Comparison of ENCODE assay signal across 13 cellular contexts in genomic region chr18:28065031-28065792, GRCh38.
A peak's percentile ranks its signal among the peaks of the same experiment; 100 is the strongest.
DNase-seq lines count a peak whose midpoint lies in the region; ATAC-seq, FAIRE-seq and TF ChIP-seq lines count a peak whose summit lies in the region.
"Had no signal": no experiment of that assay in that cellular context is flagged by ENCODE, and none has a peak within 500 bp of the region (broad histone marks: within the 10 kb centered on the region; RNA-seq: fewer than 3 reads in every experiment).

No MANE protein-coding gene starts in this region.

- no peaks in the 10 kb centered on the region for H3K9me1 ChIP-seq in endothelial cell of umbilical vein (replicated peaks; ENCODE audit: control insufficient read depth, extremely low read depth, insufficient read depth, low read length)

- TF ChIP-seq CTCF in endothelial cell of umbilical vein (IDR thresholded peaks at IDR 0.05; ENCODE audit: extremely low read depth in 1 of 2, insufficient read depth in 1 of 2, low read depth in 1 of 2, low read length in 2 of 2), result no peak
- TF ChIP-seq CTCF in neural crest cell (conservative IDR thresholded peaks at IDR 0.05), result no peak

- H4K20me1 ChIP-seq in endothelial cell of umbilical vein (replicated peaks; ENCODE audit: control insufficient read depth, extremely low read depth, insufficient read depth, low read length), result peaks cover 3% of the 10 kb centered on the region

- dilution Hi-C loops in endothelial cell of umbilical vein (cut with MboI; ENCODE audit: extremely low pct_ligation_motif_present, low sequenced_read_pairs), result no loop called here

- intact Hi-C loops in endothelial cell of umbilical vein (cut with micrococcal nuclease), result loop anchor here (2.0 kb wide), 1 partner anchor 112 kb away; the partner anchor contains the start of gene CDH2

- TSS peak; percentile 46 for BruUV-seq in endothelial cell of umbilical vein (replicated peaks; lab: Mats Ljungman, UMichigan)

- no peak overlapping the region for H3K9ac ChIP-seq in endothelial cell of umbilical vein (replicated peaks; ENCODE audit: extremely low read depth, insufficient read depth, low read length)

- no peak overlapping the region for H2AFZ ChIP-seq in endothelial cell of umbilical vein (ENCODE audit: low read depth, low read length)

- H3K9me3 ChIP-seq in endothelial cell of umbilical vein (replicated peaks; ENCODE audit: control insufficient read depth, insufficient read depth, low read length), result no peaks in the 10 kb centered on the region

- CTCF ChIA-PET in endothelial cell of umbilical vein (lab: Charles Lee), result interaction anchor here (0.9 kb wide), 1 partner anchor 10 kb away, joined by 3 read pairs; no protein-coding TSS in a partner anchor

- no peak for TF ChIP-seq POLR2A in endothelial cell of umbilical vein (IDR thresholded peaks at IDR 0.05; ENCODE audit: low read depth, low read length)

- no peak for ATAC-seq in HG02763 (IDR thresholded peaks at IDR 0.05; ENCODE audit: unreplicated experiment)
- no peak for ATAC-seq in HG02610 (IDR thresholded peaks at IDR 0.05; ENCODE audit: unreplicated experiment)
- ATAC-seq: T-cell had no signal

- peaks cover 17% of the 10 kb centered on the region for H3K4me1 ChIP-seq in endothelial cell of umbilical vein (ENCODE audit: control insufficient read depth, extremely low read depth, insufficient read depth, low read length)

- no peak overlapping the region for H3K4me3 ChIP-seq in endothelial cell of umbilical vein (replicated peaks in 1 of 3; ENCODE audit: insufficient read depth in 1 of 3, low read depth in 1 of 3, low read length in 3 of 3)

- no peaks in the 10 kb centered on the region for H3K36me3 ChIP-seq in endothelial cell of umbilical vein (ENCODE audit: control insufficient read depth in 2 of 2, extremely low read depth in 1 of 2, insufficient read depth in 2 of 2, low read length in 2 of 2)

- H3K27me3 Mint-ChIP-seq in neural crest cell (ENCODE audit: low read depth), result no peaks in the 10 kb centered on the region
- H3K27me3 Mint-ChIP-seq: dendritic cell treated with granulocyte-macrophage colony-stimulating factor and Interleukin-4, amounts not matched to agents 40 ng/mL and 50 ng/mL, for 4 days; T-cell had no signal

- no peak for FAIRE-seq in endothelial cell of umbilical vein (lab: Jason Lieb, UNC)
- FAIRE-seq: G401.6 had no signal

- peaks cover 65% of the 10 kb centered on the region for H3K4me1 Mint-ChIP-seq in neural crest cell
- H3K4me1 Mint-ChIP-seq: T-cell had no signal

- H3K36me3 Mint-ChIP-seq in neural crest cell (ENCODE audit: low read depth), result peaks cover 12% of the 10 kb centered on the region
- H3K36me3 Mint-ChIP-seq: T-cell had no signal

- POLR2A ChIA-PET in endothelial cell of umbilical vein (lab: Charles Lee), result no interaction called here

- H3K27ac Mint-ChIP-seq in neural crest cell (ENCODE audit: unreplicated experiment), result peak overlapping the region; percentile 5
- H3K27ac Mint-ChIP-seq: dendritic cell treated with granulocyte-macrophage colony-stimulating factor and Interleukin-4, amounts not matched to agents 40 ng/mL and 50 ng/mL, for 4 days; T-cell had no signal

- DNase-seq in DMS79 (lab: John Stamatoyannopoulos, UW) (peak; percentile 26), LHCN-M2 (ENCODE audit: low read depth) (peak; percentile 85), endothelial cell of umbilical vein (ENCODE audit: low read depth, low spot score) (peak; percentile 14), neural crest cell (ENCODE audit: low read depth, low spot score) (no peak), NK-92 (lab: John Stamatoyannopoulos, UW; ENCODE audit: unreplicated experiment) (no peak), NCI-H446 (lab: John Stamatoyannopoulos, UW) (no peak)
- DNase-seq: NCI-H446 treated with DMSO at 0.1 percent for 48 hours, posterior cingulate gyrus, T-cell had no signal

- no peak overlapping the region for H3K4me2 ChIP-seq in endothelial cell of umbilical vein (ENCODE audit: insufficient read depth, low read length)

- peaks cover 6% of the 10 kb centered on the region for H3K79me2 ChIP-seq in endothelial cell of umbilical vein (ENCODE audit: control insufficient read depth, insufficient read depth, low read length)

- peak overlapping the region; percentile 22 for H3K4me3 Mint-ChIP-seq in neural crest cell
- H3K4me3 Mint-ChIP-seq: dendritic cell treated with granulocyte-macrophage colony-stimulating factor and Interleukin-4, amounts not matched to agents 40 ng/mL and 50 ng/mL, for 4 days; T-cell had no signal

- peak overlapping the region; percentile 20 for H3K27ac ChIP-seq in endothelial cell of umbilical vein (ENCODE audit: insufficient read depth, low read depth, low read length)

- H3K27me3 ChIP-seq in endothelial cell of umbilical vein (ENCODE audit: control insufficient read depth in 2 of 2, insufficient read depth in 2 of 2, low read length in 2 of 2), result no peaks in the 10 kb centered on the region

- peaks cover 5% of the 10 kb centered on the region for H3K9me3 Mint-ChIP-seq in neural crest cell

TF ChIP-seq in endothelial cell of umbilical vein, 7 proteins besides CTCF, POLR2A, EP300 and RAD21:
- TF ChIP-seq MYC (IDR thresholded peaks at IDR 0.05; ENCODE audit: low read depth, low read length) (no peak), JUN (IDR thresholded peaks at IDR 0.05; ENCODE audit: borderline replicate concordance, insufficient read depth, insufficient read length, low read depth) (peak; percentile 6)

Comparison
In these comparisons a context has a peak if more than half of its experiments do, and no peak if none do; other contexts are left out.
1. DNase-seq: peak in DMS79 (single experiment), LHCN-M2 (single experiment) and endothelial cell of umbilical vein (single experiment); none in neural crest cell (single experiment), NK-92 (single experiment) and NCI-H446 (0 of 2).